ENCODE assay signal across 22 cellular contexts in genomic region chr5:40221255-40221654, GRCh38.
"Had no signal": no experiment of that assay in that cellular context is flagged by ENCODE, and none has a peak within 500 bp of the region (broad histone marks: within the 10 kb centered on the region; RNA-seq: fewer than 3 reads in every experiment).

No MANE protein-coding gene starts in this region.

- H3K27ac Mint-ChIP-seq: activated CD8-positive, alpha-beta T cell treated with anti-CD3 and anti-CD28 coated beads, Interleukin-2, amount 10 ng/mL, durations not matched to agents 7 days and 5 days; activated naive CD4-positive, alpha-beta T cell treated with anti-CD3 and anti-CD28 coated beads, Interleukin-2, amount 50 U/mL, for 72 hours; effector memory CD8-positive, alpha-beta T cell; naive thymus-derived CD4-positive, alpha-beta T cell; stimulated activated memory B cell treated with anti-CD40 and anti-IgM and Interleukin-4, amounts not matched to agents 10 μg/mL and 1 μg/mL and 100 μg/mL, for 72 hours; WTC11 had no signal

- H3K27me3 ChIP-seq: hepatocyte, right atrium auricular region, testis, vagina had no signal

- H3K4me3 ChIP-seq: dorsolateral prefrontal cortex, hepatocyte, lower lobe of right lung, psoas muscle, right atrium auricular region, testis, vagina had no signal

- H3K4me2 ChIP-seq: hepatocyte had no signal

- H3K4me1 ChIP-seq: lower lobe of right lung, psoas muscle, right atrium auricular region, testis, vagina had no signal

- H3K36me3 Mint-ChIP-seq: stimulated activated memory B cell treated with anti-CD40 and anti-IgM and Interleukin-4, amounts not matched to agents 10 μg/mL and 1 μg/mL and 100 μg/mL, for 72 hours had no signal

- H3K9me3 ChIP-seq: lower lobe of right lung, psoas muscle, right atrium auricular region, testis, vagina had no signal

- H3K27ac ChIP-seq: dorsolateral prefrontal cortex, hepatocyte, lower lobe of right lung, psoas muscle, right atrium auricular region, testis, vagina had no signal

- H3K36me3 ChIP-seq: lower lobe of right lung, right atrium auricular region, vagina had no signal

- H2AFZ ChIP-seq: hepatocyte had no signal

- ATAC-seq: activated CD8-positive, alpha-beta T cell treated with anti-CD3 and anti-CD28 coated beads, Interleukin-2, amount 10 ng/mL, durations not matched to agents 7 days and 5 days; activated naive CD4-positive, alpha-beta T cell treated with anti-CD3 and anti-CD28 coated beads, Interleukin-2, amount 50 U/mL, for 72 hours; activated T-helper 17 cell treated with anti-CD3 and anti-CD28 coated beads, Interleukin-2, amount 50 U/mL, for 72 hours; effector memory CD8-positive, alpha-beta T cell; esophagus mucosa; left lobe of liver; lower lobe of right lung; naive thymus-derived CD4-positive, alpha-beta T cell; psoas muscle; stimulated activated memory B cell treated with anti-CD40 and anti-IgM and Interleukin-4, amounts not matched to agents 10 μg/mL and 1 μg/mL and 100 μg/mL, for 72 hours; WTC11 had no signal

- H3K79me2 ChIP-seq: hepatocyte had no signal

- DNase-seq: activated CD8-positive, alpha-beta T cell treated with anti-CD3 and anti-CD28 coated beads, Interleukin-2, amount 10 ng/mL, durations not matched to agents 7 days and 5 days; aorta; central memory CD4-positive, alpha-beta T cell; dorsolateral prefrontal cortex; effector memory CD8-positive, alpha-beta T cell; glutamatergic neuron; immature natural killer cell; lower lobe of right lung; naive thymus-derived CD4-positive, alpha-beta T cell; psoas muscle; stimulated activated CD4-positive, alpha-beta T cell treated with anti-CD3 and anti-CD28 coated beads, Interleukin-2, amount 100 ng/mL, for 24 hours; T-helper 9 cell; testis had no signal

- H3K4me3 Mint-ChIP-seq: activated CD8-positive, alpha-beta T cell treated with anti-CD3 and anti-CD28 coated beads, Interleukin-2, amount 10 ng/mL, durations not matched to agents 7 days and 5 days; activated T-helper 17 cell treated with anti-CD3 and anti-CD28 coated beads, Interleukin-2, amount 50 U/mL, for 72 hours; effector memory CD8-positive, alpha-beta T cell; immature natural killer cell; naive thymus-derived CD4-positive, alpha-beta T cell; stimulated activated memory B cell treated with anti-CD40 and anti-IgM and Interleukin-4, amounts not matched to agents 10 μg/mL and 1 μg/mL and 100 μg/mL, for 72 hours; WTC11 had no signal

- H3K27me3 Mint-ChIP-seq: activated T-helper 17 cell treated with anti-CD3 and anti-CD28 coated beads, Interleukin-2, amount 50 U/mL, for 72 hours; effector memory CD8-positive, alpha-beta T cell; stimulated activated memory B cell treated with anti-CD40 and anti-IgM and Interleukin-4, amounts not matched to agents 10 μg/mL and 1 μg/mL and 100 μg/mL, for 72 hours had no signal
